20 cellular contexts compared by ENCODE assay signal in the genomic region with DNA sequence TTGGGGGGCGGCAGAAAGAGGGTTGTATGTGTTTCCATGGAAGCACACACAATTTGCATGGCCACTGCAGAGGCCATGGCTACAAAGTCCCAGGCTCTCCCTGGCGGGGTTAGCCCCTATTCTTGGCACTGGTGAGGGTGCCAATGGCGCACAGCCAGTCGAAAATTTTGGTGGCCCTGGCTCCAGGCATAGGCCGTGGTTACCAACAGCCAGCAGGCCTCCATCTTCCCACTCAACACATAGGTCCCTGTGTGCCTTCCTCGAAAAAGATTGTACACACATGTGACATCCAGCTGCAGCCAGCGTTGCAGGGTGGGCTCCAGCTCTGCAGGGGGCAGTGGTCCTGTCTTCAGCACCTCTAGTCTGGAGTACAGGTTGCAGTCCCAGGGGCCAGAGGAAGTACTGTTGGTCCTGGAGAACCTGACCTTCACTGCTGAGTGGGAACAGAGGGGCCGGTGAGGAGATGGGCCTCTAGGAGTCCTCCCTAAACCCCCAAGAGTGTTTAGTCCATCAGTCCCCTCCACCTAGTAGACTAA. TPM values are rescaled to one million over a fixed set of nuclear protein-coding genes. Genes with fewer than 3 reads are reported as not detected.
DNase-seq lines count a peak whose midpoint lies in the region; TF ChIP-seq lines count a peak whose summit lies in the region.
"Had no signal": no experiment of that assay in that cellular context is flagged by ENCODE, and none has a peak within 500 bp of the region (broad histone marks: within the 10 kb centered on the region; RNA-seq: fewer than 3 reads in every experiment).

No MANE protein-coding gene starts in this region.

- H3K4me3 Mint-ChIP-seq in brain = peak overlapping the region in 1 of 5 experiments; percentile 48
- H3K4me3 Mint-ChIP-seq: activated CD8-positive, alpha-beta T cell treated with anti-CD3 and anti-CD28 coated beads for 36 hours had no signal

- TF ChIP-seq CTCF in brain (conservative IDR thresholded peaks at IDR 0.05) = no peak
- TF ChIP-seq CTCF in retinal pigment epithelial cell (conservative IDR thresholded peaks at IDR 0.05; ENCODE audit: low read depth, low read length) = peak; percentile 10

- H3K4me3 ChIP-seq in retinal pigment epithelial cell (ENCODE audit: low read length) = no peak overlapping the region
- H3K4me3 ChIP-seq: esophagus muscularis mucosa, SJCRH30 had no signal

- DNase-seq in NCI-H2227 (lab: John Stamatoyannopoulos, UW; ENCODE audit: unreplicated experiment) (peak; percentile 15), NCI-H2227 treated with DMSO at 0.1 percent for 48 hours (lab: John Stamatoyannopoulos, UW) (no peak), retinal pigment epithelial cell (ENCODE audit: low read depth) (no peak), DMS153 treated with DMSO at 0.1 percent for 48 hours (lab: John Stamatoyannopoulos, UW; ENCODE audit: unreplicated experiment) (no peak)
- no peak for DNase-seq in activated T-cell treated with anti-CD3 and anti-CD28 coated beads, Interleukin-2, amount 50 U/mL, for 48 hours
- DNase-seq: 8988T; activated CD8-positive, alpha-beta T cell treated with anti-CD3 and anti-CD28 coated beads for 36 hours; activated naive CD4-positive, alpha-beta T cell treated with Interleukin-2 at 50 U/mL for 16 hours; aorta; cerebellar nuclear complex; effector CD8-positive, alpha-beta T cell; kidney glomerular epithelial cell; NCI-H1092; NCI-H1930; NCI-H446; nucleus accumbens; retina; SJCRH30 had no signal

- H3K27ac Mint-ChIP-seq in brain = peak overlapping the region; percentile 76 to 96 (median 93)
- H3K27ac Mint-ChIP-seq: activated CD8-positive, alpha-beta T cell treated with anti-CD3 and anti-CD28 coated beads for 36 hours had no signal

- no peaks in the 10 kb centered on the region for H3K27me3 Mint-ChIP-seq in brain
- H3K27me3 Mint-ChIP-seq: activated CD8-positive, alpha-beta T cell treated with anti-CD3 and anti-CD28 coated beads for 36 hours had no signal

- H3K36me3 Mint-ChIP-seq in brain = peaks cover 17% of the 10 kb centered on the region

- peaks cover 0 to 3% (median 0%) of the 10 kb centered on the region in 5 experiments for H3K9me3 Mint-ChIP-seq in brain
- H3K9me3 Mint-ChIP-seq: activated CD8-positive, alpha-beta T cell treated with anti-CD3 and anti-CD28 coated beads for 36 hours had no signal

- peaks cover 64% of the 10 kb centered on the region for H3K4me1 Mint-ChIP-seq in brain

RNA-seq across cellular contexts. Expression of a gene that starts 7.1 kb away (rescaled TPM):
- polyA plus RNA-seq in brain (ENCODE audit: insufficient read depth, low read depth, low replicate concordance) = 64.8 TPM

RNA-seq across cellular contexts. Expression of a gene that starts 10.0 kb away (rescaled TPM):
- 109 TPM for polyA plus RNA-seq in brain (ENCODE audit: insufficient read depth, low read depth, low replicate concordance)

RNA-seq across cellular contexts. Expression of a gene that starts 21.2 kb away (rescaled TPM):
- polyA plus RNA-seq in brain (ENCODE audit: insufficient read depth, low read depth, low replicate concordance) = 28.8 TPM

RNA-seq across cellular contexts. Expression of a gene that starts 24.8 kb away (rescaled TPM):
- polyA plus RNA-seq in brain (ENCODE audit: insufficient read depth, low read depth, low replicate concordance) = 165 TPM

RNA-seq across cellular contexts. Expression of a gene that starts 32.0 kb away (rescaled TPM):
- polyA plus RNA-seq in brain (ENCODE audit: insufficient read depth, low read depth, low replicate concordance) = 130 TPM
